ENCODE assay signal across 1 cellular context in genomic region chr2:205786976-205787375, GRCh38.
TF ChIP-seq lines count a peak whose summit lies in the region.

No MANE protein-coding gene starts in this region.

TF ChIP-seq in HepG2, 621 proteins besides CTCF, POLR2A, EP300 and RAD21 (continued from another document and continues in another):
- TF ChIP-seq AKNA (CRISPR knock-in tag; IDR thresholded peaks at IDR 0.05; ENCODE audit: borderline replicate concordance) = no peak
- no peak for TF ChIP-seq AHR (CRISPR knock-in tag; IDR thresholded peaks at IDR 0.05)
- TF ChIP-seq FOXC1 (CRISPR knock-in tag; IDR thresholded peaks at IDR 0.05; ENCODE audit: borderline replicate concordance) = no peak
- TF ChIP-seq ZNF512 (CRISPR knock-in tag; IDR thresholded peaks at IDR 0.05) = no peak
- no peak for TF ChIP-seq SOX6 (IDR thresholded peaks at IDR 0.05)
- peak; percentile 89 for TF ChIP-seq SOX6 (CRISPR knock-in tag; IDR thresholded peaks at IDR 0.05)
- TF ChIP-seq ZNF33B (CRISPR knock-in tag; IDR thresholded peaks at IDR 0.05) = no peak
- TF ChIP-seq YEATS4 (CRISPR knock-in tag; IDR thresholded peaks at IDR 0.05; ENCODE audit: borderline replicate concordance) = no peak
- no peak for TF ChIP-seq PAX8 (CRISPR knock-in tag; IDR thresholded peaks at IDR 0.05; ENCODE audit: borderline replicate concordance)
- TF ChIP-seq NFKB2 (CRISPR knock-in tag; IDR thresholded peaks at IDR 0.05; ENCODE audit: borderline replicate concordance) = no peak
- TF ChIP-seq SATB2 (CRISPR knock-in tag; IDR thresholded peaks at IDR 0.05) = no peak
- TF ChIP-seq ATF7 (IDR thresholded peaks at IDR 0.05) = no peak
- no peak; the same call in 1 of the 2 replicates for TF ChIP-seq ATF7 (CRISPR knock-in tag; IDR thresholded peaks at IDR 0.05)
- TF ChIP-seq PATZ1 (CRISPR knock-in tag; IDR thresholded peaks at IDR 0.05) = peak; percentile 82
- TF ChIP-seq ZNF382 (CRISPR knock-in tag; IDR thresholded peaks at IDR 0.05; ENCODE audit: borderline replicate concordance) = no peak
- TF ChIP-seq NONO (IDR thresholded peaks at IDR 0.05) = no peak
- TF ChIP-seq NONO (CRISPR knock-in tag; conservative IDR thresholded peaks at IDR 0.05) = no peak
- no peak for TF ChIP-seq ZFAT (CRISPR knock-in tag; conservative IDR thresholded peaks at IDR 0.05)
- TF ChIP-seq MIER3 (CRISPR knock-in tag; IDR thresholded peaks at IDR 0.05; ENCODE audit: borderline replicate concordance) = no peak
- TF ChIP-seq ZNF451 (CRISPR knock-in tag; IDR thresholded peaks at IDR 0.05) = no peak
- TF ChIP-seq ZBTB1 (CRISPR knock-in tag; IDR thresholded peaks at IDR 0.05; ENCODE audit: borderline replicate concordance) = no peak
- TF ChIP-seq KDM2A (CRISPR knock-in tag; IDR thresholded peaks at IDR 0.05; ENCODE audit: borderline replicate concordance, low read depth) = no peak
- TF ChIP-seq SNAPC5 (CRISPR knock-in tag; IDR thresholded peaks at IDR 0.05; ENCODE audit: borderline replicate concordance) = no peak
- no peak for TF ChIP-seq ZFP1 (CRISPR knock-in tag; IDR thresholded peaks at IDR 0.05)
- TF ChIP-seq ZNF790 (CRISPR knock-in tag; IDR thresholded peaks at IDR 0.05; ENCODE audit: borderline replicate concordance) = no peak
- no peak for TF ChIP-seq STAG1 (CRISPR knock-in tag; IDR thresholded peaks at IDR 0.05)
- TF ChIP-seq SIX4 (CRISPR knock-in tag; IDR thresholded peaks at IDR 0.05) = 0 out of 2 replicates have a peak, but pooled peaks have one; percentile 36
- TF ChIP-seq HNF4A (CRISPR knock-in tag; IDR thresholded peaks at IDR 0.05) = peak; percentile 57
- TF ChIP-seq NFE2L2 (IDR thresholded peaks at IDR 0.05; ENCODE audit: low read length) = no peak
- TF ChIP-seq SNAI1 (CRISPR knock-in tag; IDR thresholded peaks at IDR 0.05; ENCODE audit: borderline replicate concordance) = no peak
- peak; percentile 47; the same call in 1 of the 2 replicates for TF ChIP-seq TBX2 (CRISPR knock-in tag; IDR thresholded peaks at IDR 0.05; ENCODE audit: borderline replicate concordance)
- 0 out of 2 replicates have a peak, but pooled peaks have one; percentile 20 for TF ChIP-seq ZFX (CRISPR knock-in tag; IDR thresholded peaks at IDR 0.05; ENCODE audit: low read depth)
- TF ChIP-seq MAF1 (CRISPR knock-in tag; IDR thresholded peaks at IDR 0.05; ENCODE audit: borderline replicate concordance) = no peak
- TF ChIP-seq ZNF784 (CRISPR knock-in tag; IDR thresholded peaks at IDR 0.05; ENCODE audit: borderline replicate concordance) = no peak
- TF ChIP-seq LRRFIP1 (CRISPR knock-in tag; conservative IDR thresholded peaks at IDR 0.05) = no peak
- no peak for TF ChIP-seq LCORL (IDR thresholded peaks at IDR 0.05)
- TF ChIP-seq LCORL (CRISPR knock-in tag; IDR thresholded peaks at IDR 0.05) = no peak
- TF ChIP-seq ZBTB46 (CRISPR knock-in tag; IDR thresholded peaks at IDR 0.05; ENCODE audit: borderline replicate concordance) = no peak
- no peak for TF ChIP-seq MAFG (CRISPR knock-in tag; IDR thresholded peaks at IDR 0.05)
- no peak for TF ChIP-seq MYNN (CRISPR knock-in tag; IDR thresholded peaks at IDR 0.05; ENCODE audit: low read depth)
- TF ChIP-seq FOXA3 (CRISPR knock-in tag; IDR thresholded peaks at IDR 0.05) = peak; percentile 78
- TF ChIP-seq GLMP (CRISPR knock-in tag; IDR thresholded peaks at IDR 0.05; ENCODE audit: borderline replicate concordance) = no peak
- TF ChIP-seq MTA1 (CRISPR knock-in tag; IDR thresholded peaks at IDR 0.05; ENCODE audit: borderline replicate concordance) = 0 out of 2 replicates have a peak, but pooled peaks have one; percentile 44
- TF ChIP-seq ZNF609 (CRISPR knock-in tag; IDR thresholded peaks at IDR 0.05; ENCODE audit: borderline replicate concordance) = no peak
- no peak for TF ChIP-seq CBFB (CRISPR knock-in tag; IDR thresholded peaks at IDR 0.05)
- no peak for TF ChIP-seq DNMT1 (CRISPR knock-in tag; IDR thresholded peaks at IDR 0.05)
